In genomic region chr15:72521682-72522081, GRCh38 we compare ENCODE assay signal across 18 cellular contexts. TPM values are rescaled to one million over a fixed set of nuclear protein-coding genes. Genes with fewer than 3 reads are reported as not detected.
DNase-seq lines count a peak whose midpoint lies in the region; FAIRE-seq and TF ChIP-seq lines count a peak whose summit lies in the region.
"Had no signal": no experiment of that assay in that cellular context is flagged by ENCODE, and none has a peak within 500 bp of the region (broad histone marks: within the 10 kb centered on the region; RNA-seq: fewer than 3 reads in every experiment).

No MANE protein-coding gene starts in this region.

- H3K36me3 ChIP-seq in adrenal gland (replicated peaks in 1 of 2), result no peaks in the 10 kb centered on the region

- no peak for FAIRE-seq in urothelium cell line (lab: Jason Lieb, UNC)
- FAIRE-seq: HTR-8/SVneo had no signal

- H3K4me3 ChIP-seq in adrenal gland (no peak overlapping the region), fibroblast of pulmonary artery (replicated peaks; ENCODE audit: low read depth, low read length) (no peak overlapping the region)
- H3K4me3 ChIP-seq: psoas muscle, testis had no signal

- TF ChIP-seq CTCF in adrenal gland (IDR thresholded peaks at IDR 0.05) (no peak), fibroblast of pulmonary artery (IDR thresholded peaks at IDR 0.05; ENCODE audit: low read length, missing control alignments) (no peak)

- peaks cover 0 to 17% of the 10 kb centered on the region in 2 donors for H3K4me1 ChIP-seq in adrenal gland (replicated peaks in 1 of 2)
- H3K4me1 ChIP-seq: testis had no signal

- H3K27me3 ChIP-seq in adrenal gland, result no peaks in the 10 kb centered on the region
- H3K27me3 ChIP-seq: testis had no signal

- no peak for TF ChIP-seq POLR2A in adrenal gland (IDR thresholded peaks at IDR 0.05)

- H3K9me3 ChIP-seq in adrenal gland (replicated peaks in 1 of 3), result no peaks in the 10 kb centered on the region
- H3K9me3 ChIP-seq: psoas muscle, testis had no signal

- DNase-seq in stimulated activated CD4-positive, alpha-beta T cell treated with anti-CD3 and anti-CD28 coated beads, Interleukin-2, amount 100 ng/mL, for 4 hours (ENCODE audit: low read depth), result peak; percentile 3
- no peak for DNase-seq in stimulated activated CD4-positive, alpha-beta T cell treated with anti-CD3 and anti-CD28 coated beads, Interleukin-1b, Interleukin-23, amount 100 ng/mL, for 48 hours
- peak in 5 of 7 donors; percentile 33 to 72 (median 63) for DNase-seq in adrenal gland
- peak; percentile 71 for DNase-seq in fibroblast of pulmonary artery (ENCODE audit: low read depth)
- peak; percentile 4 for DNase-seq in urothelium cell line (ENCODE audit: low spot score)
- DNase-seq in NCI-H1436 treated with DMSO at 0.1 percent for 48 hours (lab: John Stamatoyannopoulos, UW), result no peak
- no peak for DNase-seq in middle frontal gyrus (ENCODE audit: extremely low spot score, low spot score)
- no peak for DNase-seq in GM19240 (ENCODE audit: insufficient read length, low spot score)
- DNase-seq: activated CD4-positive, alpha-beta T cell treated with anti-CD3 and anti-CD28 coated beads, Interleukin-2, amount 10 ng/mL, durations not matched to agents 7 days and 5 days; activated naive CD4-positive, alpha-beta T cell treated with anti-CD3 and anti-CD28 coated beads, Interleukin-2, amount 50 U/mL, for 16 hours; CD4-positive, alpha-beta memory T cell; DND-41; Kasumi-1; NCI-H1105; NCI-H524; psoas muscle; testis had no signal

- WGBS in adrenal gland, 4 donors, result 61 to 74% (median 68%) methylated on average over 1 of the region's 1 CpG

- H3K27ac ChIP-seq in adrenal gland, result no peak overlapping the region
- H3K27ac ChIP-seq: psoas muscle, testis had no signal

- intact Hi-C loops in adrenal gland (cut with DNase I), result no loop called here

RNA-seq across cellular contexts. Expression of gene ARIH1, which starts 47.6 kb away (rescaled TPM):
- total RNA-seq in adrenal gland, result 100 to 1,000 TPM in 4 of 8 donors, 10 to 100 TPM in 4; 22.6 to 159 (median 98.7) TPM
- 10 to 100 TPM; 18.3 to 68.3 (median 28.7) TPM for polyA plus RNA-seq in adrenal gland

Comparison
In these comparisons a context has a peak if more than half of its experiments do, and no peak if none do; other contexts are left out.
1. DNase-seq: peak in stimulated activated CD4-positive, alpha-beta T cell treated with anti-CD3 and anti-CD28 coated beads, Interleukin-2, amount 100 ng/mL, for 4 hours (single experiment), adrenal gland (5 of 7), fibroblast of pulmonary artery (single experiment) and urothelium cell line (single experiment); none in stimulated activated CD4-positive, alpha-beta T cell treated with anti-CD3 and anti-CD28 coated beads, Interleukin-1b, Interleukin-23, amount 100 ng/mL, for 48 hours (single experiment), NCI-H1436 treated with DMSO at 0.1 percent for 48 hours (single experiment), middle frontal gyrus (single experiment) and GM19240 (single experiment).